Comparison of ENCODE assay signal across 8 cellular contexts in the genomic region with DNA sequence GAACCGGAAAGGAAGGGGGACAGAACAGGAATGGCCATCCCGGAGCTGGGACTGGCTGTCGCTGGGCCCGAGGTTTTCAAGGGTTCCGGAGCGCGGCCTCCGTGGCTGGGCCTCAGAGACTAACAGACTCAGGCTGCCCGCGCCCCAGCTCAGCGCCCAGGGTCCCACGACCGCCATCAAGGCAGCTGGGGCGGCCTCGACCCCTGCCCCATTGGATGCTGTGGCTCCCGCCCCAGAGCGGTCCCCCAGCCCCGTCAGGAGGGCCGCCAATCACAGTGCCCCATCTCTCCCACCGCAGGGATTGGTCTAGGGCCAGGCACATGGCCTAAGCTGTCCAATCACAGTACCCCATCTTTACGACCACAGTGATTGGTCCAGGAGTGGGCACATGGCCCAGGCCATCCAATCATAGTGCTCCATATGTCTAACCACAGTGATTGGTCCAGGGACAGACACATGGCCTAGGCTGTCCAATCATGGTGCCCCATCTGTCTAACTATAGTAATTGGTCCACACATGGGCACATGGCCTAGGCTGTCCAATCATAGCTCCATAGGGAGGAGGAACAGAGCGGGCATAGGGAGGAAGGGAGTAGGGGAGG.
DNase-seq lines count a peak whose midpoint lies in the region; ATAC-seq and TF ChIP-seq lines count a peak whose summit lies in the region.

No MANE protein-coding gene starts in this region.

- DNase-seq in stimulated activated CD4-positive, alpha-beta T cell treated with anti-CD3 and anti-CD28 coated beads, Interleukin-15, amount 100 ng/mL, for 24 hours = peak; percentile 36
- no peak for DNase-seq in stimulated activated CD4-positive, alpha-beta T cell treated with anti-CD3 and anti-CD28 coated beads, Interleukin-4, amount 100 ng/mL, for 1 hour
- peak; percentile 23 for DNase-seq in astrocyte of the cerebellum (ENCODE audit: low read depth)
- DNase-seq in iris pigment epithelial cell (ENCODE audit: low read depth) = peak; percentile 70
- no peak for DNase-seq in D341Med (ENCODE audit: low spot score)
- DNase-seq in epidermal melanocyte (ENCODE audit: insufficient read length, low spot score) = no peak
- DNase-seq in NCI-H187 treated with DMSO at 0.1 percent for 48 hours (lab: John Stamatoyannopoulos, UW) = no peak

- H3K4me3 ChIP-seq in astrocyte of the cerebellum (ENCODE audit: low read depth, low read length) = no peak overlapping the region

- no peak for TF ChIP-seq CTCF in astrocyte of the cerebellum (IDR thresholded peaks at IDR 0.05; ENCODE audit: low read depth, low read length, missing control alignments)

- no peak for ATAC-seq in GM19395 (IDR thresholded peaks at IDR 0.05; ENCODE audit: unreplicated experiment)

- in situ Hi-C loops in astrocyte of the cerebellum (cut with HindIII; ENCODE audit: low sequenced_read_pairs) = no loop called here

Comparison
In these comparisons a context has a peak if more than half of its experiments do, and no peak if none do; other contexts are left out.
1. DNase-seq: peak in stimulated activated CD4-positive, alpha-beta T cell treated with anti-CD3 and anti-CD28 coated beads, Interleukin-15, amount 100 ng/mL, for 24 hours (single experiment), astrocyte of the cerebellum (single experiment) and iris pigment epithelial cell (single experiment); none in stimulated activated CD4-positive, alpha-beta T cell treated with anti-CD3 and anti-CD28 coated beads, Interleukin-4, amount 100 ng/mL, for 1 hour (single experiment), D341Med (single experiment), epidermal melanocyte (single experiment) and NCI-H187 treated with DMSO at 0.1 percent for 48 hours (single experiment).